Comparison of ENCODE assay signal across 35 cellular contexts in the genomic region with DNA sequence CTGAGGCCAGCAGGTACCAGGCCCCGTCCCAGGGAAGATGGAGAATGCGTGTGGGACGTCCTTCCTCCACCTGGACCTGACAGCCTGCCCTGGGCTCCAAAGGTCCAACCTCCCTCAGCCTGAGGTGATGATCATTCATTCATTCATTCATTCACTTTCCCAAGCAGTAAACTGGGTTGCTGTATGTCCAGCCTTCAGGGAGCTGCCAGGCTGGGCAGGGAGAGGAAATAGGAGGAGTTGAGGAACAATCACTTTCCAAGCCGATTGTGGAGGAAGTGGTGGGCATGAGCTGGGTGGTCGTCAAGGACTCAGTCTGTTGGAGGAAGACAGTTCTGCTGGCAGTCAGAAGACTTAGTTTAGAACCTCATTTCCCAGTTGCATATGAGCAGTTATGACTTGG. TPM values are rescaled to one million over a fixed set of nuclear protein-coding genes. Genes with fewer than 3 reads are reported as not detected.
"Had no signal": no experiment of that assay in that cellular context is flagged by ENCODE, and none has a peak within 500 bp of the region (broad histone marks: within the 10 kb centered on the region; RNA-seq: fewer than 3 reads in every experiment).

No MANE protein-coding gene starts in this region.

- H3K4me3 ChIP-seq: cardiac muscle cell, colonic mucosa, esophagus squamous epithelium, gastroesophageal sphincter had no signal

- H3K4me1 ChIP-seq: colonic mucosa had no signal

- H3K9me3 Mint-ChIP-seq: activated CD4-positive, alpha-beta memory T cell treated with anti-CD3 and anti-CD28 coated beads, Interleukin-2, amount 10 ng/mL, durations not matched to agents 7 days and 5 days; activated CD4-positive, alpha-beta T cell treated with anti-CD3 and anti-CD28 coated beads, Interleukin-2, amount 10 ng/mL, durations not matched to agents 7 days and 5 days; activated T-cell treated with anti-CD3 and anti-CD28 coated beads, Interleukin-2, amount 50 U/mL, for 24 hours; activated T-cell treated with anti-CD3 and anti-CD28 coated beads, Interleukin-2, amount 50 U/mL, for 72 hours; WTC11 had no signal

- H3K27ac Mint-ChIP-seq: activated CD4-positive, alpha-beta memory T cell treated with anti-CD3 and anti-CD28 coated beads, Interleukin-2, amount 10 ng/mL, durations not matched to agents 7 days and 5 days; activated CD4-positive, alpha-beta T cell treated with anti-CD3 and anti-CD28 coated beads, Interleukin-2, amount 10 ng/mL, durations not matched to agents 7 days and 5 days; activated naive CD8-positive, alpha-beta T cell; activated T-cell treated with anti-CD3 and anti-CD28 coated beads, Interleukin-2, amount 50 U/mL, for 72 hours; WTC11 had no signal

- H3K27me3 Mint-ChIP-seq: activated naive CD8-positive, alpha-beta T cell had no signal

- H3K27ac ChIP-seq: cardiac muscle cell, colonic mucosa, epithelial cell of prostate, esophagus squamous epithelium, gastroesophageal sphincter had no signal

- H3K4me1 Mint-ChIP-seq: activated CD4-positive, alpha-beta memory T cell treated with anti-CD3 and anti-CD28 coated beads, Interleukin-2, amount 10 ng/mL, durations not matched to agents 7 days and 5 days; activated CD4-positive, alpha-beta T cell treated with anti-CD3 and anti-CD28 coated beads, Interleukin-2, amount 10 ng/mL, durations not matched to agents 7 days and 5 days had no signal

- DNase-seq: activated CD4-positive, alpha-beta memory T cell treated with anti-CD3 and anti-CD28 coated beads, Interleukin-2, amount 10 ng/mL, durations not matched to agents 7 days and 5 days; activated CD4-positive, alpha-beta T cell treated with anti-CD3 and anti-CD28 coated beads for 1 hour; activated CD4-positive, alpha-beta T cell treated with anti-CD3 and anti-CD28 coated beads for 4 hours; activated CD4-positive, alpha-beta T cell treated with anti-CD3 and anti-CD28 coated beads, Interleukin-2, amount 10 ng/mL, durations not matched to agents 7 days and 5 days; activated CD4-positive, alpha-beta T cell treated with anti-CD3 and anti-CD28 coated beads, Interleukin-2, amount 50 U/mL, for 4 hours; activated CD8-positive, alpha-beta memory T cell treated with anti-CD3 and anti-CD28 coated beads, Interleukin-2, amount 50 U/mL, for 48 hours; activated gamma-delta T cell treated with Interleukin-2 at 50 U/mL for 16 hours; activated naive CD4-positive, alpha-beta T cell treated with anti-CD3 and anti-CD28 coated beads, Interleukin-2, amount 50 U/mL, for 16 hours; activated naive CD4-positive, alpha-beta T cell treated with Interleukin-2 at 50 U/mL for 16 hours; activated T-cell treated with anti-CD3 and anti-CD28 coated beads for 4 hours; activated T-cell treated with anti-CD3 and anti-CD28 coated beads, Interleukin-2, amount 50 U/mL, for 24 hours; activated T-cell treated with anti-CD3 and anti-CD28 coated beads, Interleukin-2, amount 50 U/mL, for 72 hours; amniotic stem cell; anterior cingulate cortex; central memory CD4-positive, alpha-beta T cell; cerebellar nuclear complex; colonic mucosa; effector CD8-positive, alpha-beta T cell; esophagus squamous epithelium; foreskin melanocyte; head of caudate nucleus; T-helper 2 cell had no signal

- H3K36me3 Mint-ChIP-seq: activated naive CD8-positive, alpha-beta T cell; WTC11 had no signal

- H3K27me3 ChIP-seq: cardiac muscle cell, colonic mucosa had no signal

- H3K4me3 Mint-ChIP-seq: activated CD4-positive, alpha-beta memory T cell treated with anti-CD3 and anti-CD28 coated beads, Interleukin-2, amount 10 ng/mL, durations not matched to agents 7 days and 5 days; activated CD4-positive, alpha-beta T cell treated with anti-CD3 and anti-CD28 coated beads, Interleukin-2, amount 10 ng/mL, durations not matched to agents 7 days and 5 days; activated naive CD8-positive, alpha-beta T cell; activated T-cell treated with anti-CD3 and anti-CD28 coated beads, Interleukin-2, amount 50 U/mL, for 24 hours; activated T-cell treated with anti-CD3 and anti-CD28 coated beads, Interleukin-2, amount 50 U/mL, for 72 hours; WTC11 had no signal

- ATAC-seq: activated T-cell treated with anti-CD3 and anti-CD28 coated beads, Interleukin-2, amount 50 U/mL, for 72 hours; gastroesophageal sphincter; WTC11 had no signal

- FAIRE-seq: astrocyte, endometrium, endothelial cell of umbilical vein had no signal

- H3K36me3 ChIP-seq: cardiac muscle cell, colonic mucosa, esophagus squamous epithelium, gastroesophageal sphincter had no signal

- H3K9me3 ChIP-seq: colonic mucosa, esophagus squamous epithelium, gastroesophageal sphincter had no signal

RNA-seq across cellular contexts. Expression of a gene that starts 10.2 kb away (rescaled TPM):
- total RNA-seq: activated CD4-positive, alpha-beta memory T cell treated with anti-CD3 and anti-CD28 coated beads, Interleukin-2, amount 10 ng/mL, durations not matched to agents 7 days and 5 days; activated CD4-positive, alpha-beta T cell treated with anti-CD3 and anti-CD28 coated beads, Interleukin-2, amount 10 ng/mL, durations not matched to agents 7 days and 5 days; activated T-cell treated with anti-CD3 and anti-CD28 coated beads, Interleukin-2, amount 50 U/mL, for 72 hours; dermis microvascular lymphatic vessel endothelial cell; endothelial cell of umbilical vein; esophagus squamous epithelium; fibroblast of lung; gastroesophageal sphincter; glomerular endothelial cell; T-helper 1 cell treated with Interleukin-12 subunit alpha and Interleukin-12 subunit beta and Interleukin-4 antibody, amounts not matched to agents 30 ng/mL and 1 ng/mL, for 36 hours had no signal
- polyA plus RNA-seq: endothelial cell of umbilical vein, esophagus, fibroblast of lung had no signal

RNA-seq across cellular contexts. Expression of a gene that starts 23.3 kb away (rescaled TPM):
- total RNA-seq: activated CD4-positive, alpha-beta memory T cell treated with anti-CD3 and anti-CD28 coated beads, Interleukin-2, amount 10 ng/mL, durations not matched to agents 7 days and 5 days; activated CD4-positive, alpha-beta T cell treated with anti-CD3 and anti-CD28 coated beads, Interleukin-2, amount 10 ng/mL, durations not matched to agents 7 days and 5 days; colonic mucosa; endothelial cell of umbilical vein; T-helper 1 cell treated with Interleukin-12 subunit alpha and Interleukin-12 subunit beta and Interleukin-4 antibody, amounts not matched to agents 30 ng/mL and 1 ng/mL, for 36 hours had no signal
- polyA plus RNA-seq: endothelial cell of umbilical vein, fibroblast of lung had no signal

RNA-seq across cellular contexts. Expression of a gene that starts 52.4 kb away (rescaled TPM):
- total RNA-seq: activated CD4-positive, alpha-beta memory T cell treated with anti-CD3 and anti-CD28 coated beads, Interleukin-2, amount 10 ng/mL, durations not matched to agents 7 days and 5 days; activated CD4-positive, alpha-beta T cell treated with anti-CD3 and anti-CD28 coated beads, Interleukin-2, amount 10 ng/mL, durations not matched to agents 7 days and 5 days; dermis microvascular lymphatic vessel endothelial cell; endothelial cell of umbilical vein; T-helper 1 cell treated with Interleukin-12 subunit alpha and Interleukin-12 subunit beta and Interleukin-4 antibody, amounts not matched to agents 30 ng/mL and 1 ng/mL, for 36 hours had no signal
- polyA plus RNA-seq: endothelial cell of umbilical vein had no signal
